Comparison of ENCODE assay signal across 10 cellular contexts in genomic region chr7:16739863-16740622, GRCh38.
DNase-seq lines count a peak whose midpoint lies in the region; ATAC-seq and TF ChIP-seq lines count a peak whose summit lies in the region.
"Had no signal": no experiment of that assay in that cellular context is flagged by ENCODE, and none has a peak within 500 bp of the region (broad histone marks: within the 10 kb centered on the region; RNA-seq: fewer than 3 reads in every experiment).

No MANE protein-coding gene starts in this region.

- no peaks in the 10 kb centered on the region for H3K4me1 Mint-ChIP-seq in activated naive CD4-positive, alpha-beta T cell treated with anti-CD3 and anti-CD28 coated beads, Interleukin-2, amount 10 ng/mL, durations not matched to agents 7 days and 5 days

- no peak overlapping the region for H3K4me3 Mint-ChIP-seq in activated naive CD4-positive, alpha-beta T cell treated with anti-CD3 and anti-CD28 coated beads, Interleukin-2, amount 10 ng/mL, durations not matched to agents 7 days and 5 days
- H3K4me3 Mint-ChIP-seq: activated naive CD8-positive, alpha-beta T cell; neural crest cell had no signal

- DNase-seq in HEK293T (ENCODE audit: extremely low spot score) (peak; percentile 48), astrocyte of the cerebellum (ENCODE audit: low read depth) (peak; percentile 72), kidney tubule cell (ENCODE audit: low spot score) (peak; percentile 85), RPMI8226 (no peak)
- no peak for DNase-seq in activated naive CD4-positive, alpha-beta T cell treated with anti-CD3 and anti-CD28 coated beads, Interleukin-2, amount 10 ng/mL, durations not matched to agents 7 days and 5 days

- peak overlapping the region; percentile 11; the same call in 1 of the 2 replicates for H3K27ac ChIP-seq in 22Rv1

- H3K4me3 ChIP-seq in astrocyte of the cerebellum (ENCODE audit: low read depth, low read length) = no peak overlapping the region

- in situ Hi-C loops in astrocyte of the cerebellum (cut with HindIII; ENCODE audit: low sequenced_read_pairs) = no loop called here

- H3K36me3 Mint-ChIP-seq in activated naive CD4-positive, alpha-beta T cell treated with anti-CD3 and anti-CD28 coated beads, Interleukin-2, amount 10 ng/mL, durations not matched to agents 7 days and 5 days = no peaks in the 10 kb centered on the region
- H3K36me3 Mint-ChIP-seq: activated naive CD8-positive, alpha-beta T cell had no signal

- H3K27me3 Mint-ChIP-seq in activated naive CD4-positive, alpha-beta T cell treated with anti-CD3 and anti-CD28 coated beads, Interleukin-2, amount 10 ng/mL, durations not matched to agents 7 days and 5 days = peaks cover 4% of the 10 kb centered on the region
- H3K27me3 Mint-ChIP-seq: activated naive CD8-positive, alpha-beta T cell had no signal

- POLR2A ChIA-PET in HEK293T (lab: Yijun Ruan, JAX) = no interaction called here

- TF ChIP-seq CTCF in 22Rv1 (IDR thresholded peaks at IDR 0.05) (no peak), astrocyte of the cerebellum (IDR thresholded peaks at IDR 0.05; ENCODE audit: low read depth, low read length, missing control alignments) (no peak)

- H3K27ac Mint-ChIP-seq in activated naive CD4-positive, alpha-beta T cell treated with anti-CD3 and anti-CD28 coated beads, Interleukin-2, amount 10 ng/mL, durations not matched to agents 7 days and 5 days = no peak overlapping the region
- H3K27ac Mint-ChIP-seq: activated naive CD8-positive, alpha-beta T cell had no signal

- ATAC-seq in GM18519 (IDR thresholded peaks at IDR 0.05; ENCODE audit: low FRiP score, unreplicated experiment) (no peak), GM19328 (IDR thresholded peaks at IDR 0.05; ENCODE audit: unreplicated experiment) (no peak)

- CTCF ChIA-PET in HEK293T (lab: Yijun Ruan, JAX) = no interaction called here
- CTCF ChIA-PET in activated naive CD4-positive, alpha-beta T cell treated with anti-CD3 and anti-CD28 coated beads, Interleukin-2, amount 10 ng/mL, durations not matched to agents 7 days and 5 days (lab: Charles Lee) = no interaction called here

- H3K9me3 Mint-ChIP-seq in activated naive CD4-positive, alpha-beta T cell treated with anti-CD3 and anti-CD28 coated beads, Interleukin-2, amount 10 ng/mL, durations not matched to agents 7 days and 5 days = no peaks in the 10 kb centered on the region
- H3K9me3 Mint-ChIP-seq: neural crest cell had no signal

TF ChIP-seq in HEK293T, 16 proteins besides CTCF, POLR2A, EP300 and RAD21:
- TF ChIP-seq L3MBTL2 (conservative IDR thresholded peaks at IDR 0.05) (no peak; the same call in 1 of the 2 replicates), PKNOX1 (IDR thresholded peaks at IDR 0.05) (peak; percentile 38; the same call in 1 of the 2 replicates)
TF ChIP-seq in HEK293T: peak in this region for 1.

Comparison
In these comparisons a context has a peak if more than half of its experiments do, and no peak if none do; other contexts are left out.
1. DNase-seq: peak in HEK293T (single experiment), astrocyte of the cerebellum (single experiment) and kidney tubule cell (single experiment); none in RPMI8226 (single experiment) and activated naive CD4-positive, alpha-beta T cell treated with anti-CD3 and anti-CD28 coated beads, Interleukin-2, amount 10 ng/mL, durations not matched to agents 7 days and 5 days (single experiment).